ENCODE assay signal across 17 cellular contexts in genomic region chr3:179589143-179589542, GRCh38.
A peak's percentile ranks its signal among the peaks of the same experiment; 100 is the strongest.
DNase-seq lines count a peak whose midpoint lies in the region; ATAC-seq and TF ChIP-seq lines count a peak whose summit lies in the region.
"Had no signal": no experiment of that assay in that cellular context is flagged by ENCODE, and none has a peak within 500 bp of the region (broad histone marks: within the 10 kb centered on the region; RNA-seq: fewer than 3 reads in every experiment).

No MANE protein-coding gene starts in this region.

- peak; percentile 87 for ATAC-seq in GM18868 (IDR thresholded peaks at IDR 0.05; ENCODE audit: unreplicated experiment)
- ATAC-seq in HG03039 (IDR thresholded peaks at IDR 0.05; ENCODE audit: unreplicated experiment), result peak; percentile 76
- ATAC-seq: left colon, Panc1 had no signal

- no peak overlapping the region for H3K4me3 ChIP-seq in AG04449 (ENCODE audit: low read depth, low read length)
- no peak overlapping the region for H3K4me3 ChIP-seq in cardiac fibroblast (replicated peaks in 1 of 2; ENCODE audit: low read depth in 2 of 2, low read length in 2 of 2)
- H3K4me3 ChIP-seq: adrenal gland, HAP-1, right atrium auricular region had no signal

- TF ChIP-seq CTCF in AG04449 (IDR thresholded peaks at IDR 0.05; ENCODE audit: insufficient read depth, low read length, missing control alignments) (no peak), cardiac fibroblast (IDR thresholded peaks at IDR 0.05; ENCODE audit: low read depth, low read length) (no peak)

- DNase-seq in AG04449 (ENCODE audit: low read depth, low spot score), result peak; percentile 38
- peak; percentile 41 to 59 for DNase-seq in cardiac fibroblast (ENCODE audit: low read depth in 2 of 2)
- DNase-seq in DMS53 treated with DMSO at 0.1 percent for 48 hours (lab: John Stamatoyannopoulos, UW; ENCODE audit: unreplicated experiment), result no peak
- DNase-seq in middle frontal gyrus (ENCODE audit: extremely low spot score, low spot score), result no peak
- DNase-seq in cerebellar nuclear complex (lab: John Stamatoyannopoulos, UW), result no peak
- DNase-seq in AG20443 (ENCODE audit: low spot score), result no peak
- DNase-seq: activated CD4-positive, alpha-beta T cell treated with anti-CD3 and anti-CD28 coated beads, Interleukin-2, amount 10 ng/mL, durations not matched to agents 7 days and 5 days; adrenal gland; effector memory CD4-positive, alpha-beta T cell; GF-D8; left colon; NCI-H345 had no signal

- CTCF ChIA-PET in AG04449 (lab: Yijun Ruan, JAX), result no interaction called here

- POLR2A ChIA-PET in AG04449 (lab: Yijun Ruan, JAX), result no interaction called here

Comparison
In these comparisons a context has a peak if more than half of its experiments do, and no peak if none do; other contexts are left out.
1. DNase-seq: peak in AG04449 (single experiment) and cardiac fibroblast (2 of 2); none in DMS53 treated with DMSO at 0.1 percent for 48 hours (single experiment), middle frontal gyrus (single experiment), cerebellar nuclear complex (0 of 2) and AG20443 (single experiment).